ENCODE assay signal across 1 cellular context in genomic region chr19:45001087-45001739, GRCh38.
TF ChIP-seq lines count a peak whose summit lies in the region.

Gene RELB (plus strand): TSS chr19:45001464. CDS start chr19:45001580, 116 bp downstream.

TF ChIP-seq in K562, 482 proteins besides CTCF, POLR2A, EP300 and RAD21 (continued from another document and continues in another):
- no peak for TF ChIP-seq AFF1 (IDR thresholded peaks at IDR 0.05; ENCODE audit: low read depth in 1 of 2, partially characterized antibody in 2 of 2)
- no peak for TF ChIP-seq RUNX1 (IDR thresholded peaks at IDR 0.05; ENCODE audit: low read depth)
- TF ChIP-seq CREM (IDR thresholded peaks at IDR 0.05; ENCODE audit: low read depth), result peak; percentile 96
- TF ChIP-seq POLR2G (IDR thresholded peaks at IDR 0.05; ENCODE audit: low read depth, low read length), result 0 out of 2 replicates have a peak, but pooled peaks have one; percentile 42
- no peak for TF ChIP-seq SPI1 (IDR thresholded peaks at IDR 0.05; ENCODE audit: borderline replicate concordance, low read depth, low read length)
- TF ChIP-seq TAF9B (IDR thresholded peaks at IDR 0.05; ENCODE audit: partially characterized antibody), result no peak
- no peak for TF ChIP-seq MEF2A (IDR thresholded peaks at IDR 0.05; ENCODE audit: control insufficient read depth, low read depth, low read length)
- 0 out of 2 replicates have a peak, but pooled peaks have one; percentile 15 for TF ChIP-seq NFIC (IDR thresholded peaks at IDR 0.05)
- peak; percentile 60 for TF ChIP-seq RBM25 (IDR thresholded peaks at IDR 0.05; ENCODE audit: low read depth, low read length, severe bottlenecking)
- no peak for TF ChIP-seq E2F8 (IDR thresholded peaks at IDR 0.05; ENCODE audit: low read depth, partially characterized antibody)
- peak in 1 of 2 experiments; percentile 55; a peak in 1 of 4 replicates for TF ChIP-seq SIN3A (IDR thresholded peaks at IDR 0.05; ENCODE audit: borderline replicate concordance in 2 of 2, control insufficient read depth in 1 of 2, low read depth in 2 of 2, low read length in 2 of 2)
- no peak for TF ChIP-seq TEAD2 (tag; IDR thresholded peaks at IDR 0.05)
- TF ChIP-seq ELK3 (CRISPR knock-in tag; IDR thresholded peaks at IDR 0.05), result no peak
- no peak for TF ChIP-seq CHAMP1 (IDR thresholded peaks at IDR 0.05)
- TF ChIP-seq MXD1 (CRISPR knock-in tag; IDR thresholded peaks at IDR 0.05; ENCODE audit: borderline replicate concordance, poor library complexity, severe bottlenecking), result no peak
- TF ChIP-seq ZNF212 (CRISPR knock-in tag; IDR thresholded peaks at IDR 0.05), result no peak
- TF ChIP-seq ZNF12 (CRISPR knock-in tag; IDR thresholded peaks at IDR 0.05), result no peak
- peak; percentile 94 for TF ChIP-seq USF1 (CRISPR knock-in tag; IDR thresholded peaks at IDR 0.05)
- peak; percentile 56; the same call in 1 of the 2 replicates for TF ChIP-seq FOSL1 (tag; conservative IDR thresholded peaks at IDR 0.05)
- no peak for TF ChIP-seq BRD9 (IDR thresholded peaks at IDR 0.05; ENCODE audit: low read depth, partially characterized antibody)
- peak; percentile 33 to 52; a peak in 2 of 4 replicates for TF ChIP-seq NRF1 (conservative IDR thresholded peaks at IDR 0.05 in 1 of 2, IDR thresholded peaks at IDR 0.05 in 1 of 2)
- no peak for TF ChIP-seq DNMT1 (IDR thresholded peaks at IDR 0.05)
- no peak for TF ChIP-seq STAT5B (CRISPR knock-in tag; IDR thresholded peaks at IDR 0.05)
- TF ChIP-seq PHF8 (IDR thresholded peaks at IDR 0.05; ENCODE audit: borderline replicate concordance, low read length), result peak; percentile 56; the same call in 1 of the 2 replicates
- TF ChIP-seq ZNF197 (CRISPR knock-in tag; IDR thresholded peaks at IDR 0.05; ENCODE audit: low read depth), result no peak
- no peak for TF ChIP-seq HOMEZ (CRISPR knock-in tag; IDR thresholded peaks at IDR 0.05)
- no peak for TF ChIP-seq ZZZ3 (IDR thresholded peaks at IDR 0.05)
- no peak for TF ChIP-seq ZNF551 (CRISPR knock-in tag; IDR thresholded peaks at IDR 0.05)
- no peak; the same call in none of the 2 replicates for TF ChIP-seq GABPA (tag; conservative IDR thresholded peaks at IDR 0.05; ENCODE audit: low read depth)
- TF ChIP-seq NFYB (IDR thresholded peaks at IDR 0.05; ENCODE audit: extremely low read depth, insufficient read length), result peak; percentile 23
- no peak for TF ChIP-seq BCL6 (CRISPR knock-in tag; IDR thresholded peaks at IDR 0.05)
- TF ChIP-seq GATAD2A (IDR thresholded peaks at IDR 0.05), result no peak
- no peak for TF ChIP-seq RFX1 (IDR thresholded peaks at IDR 0.05)
- no peak for TF ChIP-seq PRDM10 (IDR thresholded peaks at IDR 0.05; ENCODE audit: partially characterized antibody)
- no peak for TF ChIP-seq PHF21A (IDR thresholded peaks at IDR 0.05; ENCODE audit: borderline replicate concordance, low read depth)
- no peak for TF ChIP-seq TCF3 (CRISPR knock-in tag; IDR thresholded peaks at IDR 0.05)
- TF ChIP-seq SRSF1 (IDR thresholded peaks at IDR 0.05; ENCODE audit: low read depth, low read length), result no peak
- no peak for TF ChIP-seq ETV6 (IDR thresholded peaks at IDR 0.05; ENCODE audit: borderline replicate concordance in 1 of 2, low read depth in 2 of 2, low read length in 1 of 2)
- TF ChIP-seq ETV6 (CRISPR knock-in tag; IDR thresholded peaks at IDR 0.05; ENCODE audit: borderline replicate concordance), result no peak
- no peak for TF ChIP-seq PRMT5 (CRISPR knock-in tag; IDR thresholded peaks at IDR 0.05)
- no peak for TF ChIP-seq ZMIZ1 (IDR thresholded peaks at IDR 0.05; ENCODE audit: low read depth in 2 of 2, low read length in 2 of 2)
